In the genomic region with DNA sequence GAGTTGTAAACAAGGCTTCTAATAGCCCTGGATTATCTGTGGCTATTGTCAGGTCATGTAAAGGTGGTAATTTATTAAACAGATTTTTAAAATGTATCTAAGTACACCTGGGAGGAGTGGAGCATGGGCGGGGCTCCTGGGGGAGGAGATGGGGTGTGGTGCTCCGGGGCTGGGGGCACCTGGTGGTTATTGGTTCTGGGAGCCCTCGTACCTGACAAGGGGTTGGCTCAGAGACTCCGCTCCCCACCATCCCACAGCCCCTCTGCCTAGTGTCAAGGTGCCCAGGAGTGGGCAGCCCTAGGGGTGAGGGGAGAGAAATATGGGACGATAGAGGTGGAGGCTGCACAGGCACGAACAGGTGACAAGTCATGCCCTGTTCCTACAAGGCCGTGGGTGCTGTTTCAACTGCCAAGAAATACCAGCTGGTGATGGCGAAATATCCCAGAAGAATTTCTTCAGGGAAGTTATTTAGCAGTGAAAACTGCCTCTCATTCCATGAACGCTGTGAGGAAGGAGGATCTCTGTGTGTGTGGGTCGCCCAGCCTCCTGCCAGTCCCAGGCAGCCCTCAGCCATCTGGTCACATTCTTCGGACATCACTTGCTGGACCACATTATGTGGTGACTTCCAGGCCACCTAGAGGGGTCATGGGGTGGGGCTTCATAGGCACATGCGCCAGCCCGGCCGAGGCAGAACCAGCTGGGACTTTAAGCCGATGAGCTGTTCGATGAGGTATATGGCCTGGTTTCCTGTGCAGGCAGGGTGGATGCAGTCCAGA, we compare ENCODE assay signal across 20 cellular contexts. TPM values are rescaled to one million over a fixed set of nuclear protein-coding genes. Genes with fewer than 3 reads are reported as not detected.
DNase-seq lines count a peak whose midpoint lies in the region; ATAC-seq, FAIRE-seq and TF ChIP-seq lines count a peak whose summit lies in the region.
"Had no signal": no experiment of that assay in that cellular context is flagged by ENCODE, and none has a peak within 500 bp of the region (broad histone marks: within the 10 kb centered on the region; RNA-seq: fewer than 3 reads in every experiment).

No MANE protein-coding gene starts in this region.

- ATAC-seq in lung (ENCODE audit: insufficient read depth, low FRiP score): peak; percentile 56
- no peak for ATAC-seq in HG03378 (IDR thresholded peaks at IDR 0.05; ENCODE audit: unreplicated experiment)
- ATAC-seq: CD8-positive, alpha-beta T cell; Right ventricle myocardium inferior had no signal

- H3K36me3 ChIP-seq in A673 (ENCODE audit: insufficient read depth, low read length, poor library complexity, severe bottlenecking) (no peaks in the 10 kb centered on the region), lung (ENCODE audit: control insufficient read depth in 2 of 2, insufficient read depth in 2 of 2, low read length in 2 of 2) (no peaks in the 10 kb centered on the region), vagina (no peaks in the 10 kb centered on the region)

- H3K9me3 ChIP-seq in A673 (ENCODE audit: low read depth, low read length, poor library complexity, severe bottlenecking): no peaks in the 10 kb centered on the region
- peaks cover 0 to 2% of the 10 kb centered on the region in 2 donors for H3K9me3 ChIP-seq in lung (ENCODE audit: control insufficient read depth in 2 of 2, insufficient read depth in 1 of 2, low read length in 1 of 2)
- no peaks in the 10 kb centered on the region for H3K9me3 ChIP-seq in vagina

- TF ChIP-seq CTCF in A673 (conservative IDR thresholded peaks at IDR 0.05; ENCODE audit: low read depth, low read length): no peak
- no peak for TF ChIP-seq CTCF in epithelial cell of esophagus (IDR thresholded peaks at IDR 0.05; ENCODE audit: insufficient read depth, low read depth, low read length, missing control alignments)
- TF ChIP-seq CTCF in lung (IDR thresholded peaks at IDR 0.05; ENCODE audit: control extremely low read depth, extremely low read depth): no peak
- no peak for TF ChIP-seq CTCF in vagina (IDR thresholded peaks at IDR 0.05)

- DNase-seq in A673 (ENCODE audit: low spot score): peak; percentile 8
- DNase-seq in MV-4-11 (lab: John Stamatoyannopoulos, UW): peak; percentile 10
- peak; percentile 55 for DNase-seq in epithelial cell of esophagus (ENCODE audit: low read depth)
- DNase-seq in lung (ENCODE audit: low spot score): peak; percentile 67
- no peak for DNase-seq in GM12891 (ENCODE audit: insufficient read length, low spot score)
- DNase-seq in dermis blood vessel endothelial cell: no peak
- no peak for DNase-seq in vagina (ENCODE audit: extremely low spot score in 2 of 2)
- DNase-seq: activated CD4-positive, CD25-positive, alpha-beta regulatory T cell treated with anti-CD3 and anti-CD28 coated beads, Interleukin-2, amount 50 U/mL, for 72 hours; activated naive CD4-positive, alpha-beta T cell treated with anti-CD3 and anti-CD28 coated beads for 36 hours; CD8-positive, alpha-beta T cell; DND-41; effector CD8-positive, alpha-beta T cell; head of caudate nucleus; NCI-H2029; NCI-H82; T-helper 2 cell had no signal

- 59 to 65% methylated on average over 16 of the region's 16 CpGs for WGBS in lung, 2 donors

- POLR2A ChIA-PET in A673 (lab: Charles Lee; ENCODE audit: low non-redundant PET): no interaction called here

- no peak overlapping the region for H3K4me3 ChIP-seq in A673 (ENCODE audit: low read depth, low read length, poor library complexity, severe bottlenecking)
- H3K4me3 ChIP-seq in epithelial cell of esophagus (ENCODE audit: low read length): no peak overlapping the region
- no peak overlapping the region for H3K4me3 ChIP-seq in lung
- no peak overlapping the region for H3K4me3 ChIP-seq in vagina

- H3K27ac ChIP-seq in A673 (ENCODE audit: low read depth, low read length, poor library complexity, severe bottlenecking) (no peak overlapping the region), lung (ENCODE audit: low read depth in 1 of 2, low read length in 1 of 2) (peak overlapping the region in 1 of 2 donors; percentile 27), vagina (no peak overlapping the region)
- H3K27ac ChIP-seq: parathyroid adenoma had no signal

- no peak for FAIRE-seq in GM12891 (lab: Jason Lieb, UNC)
- FAIRE-seq: A204.1 had no signal

- BruUV-seq in A673 (replicated peaks; lab: Mats Ljungman, UMichigan): no TSS peak

- CTCF ChIA-PET in A673 (lab: Charles Lee): no interaction called here

- intact Hi-C loops in A673 (cut with micrococcal nuclease; ENCODE audit: unreplicated experiment) (no loop called here), vagina (cut with DNase I) (no loop called here)

- no peaks in the 10 kb centered on the region for H3K27me3 ChIP-seq in A673 (replicated peaks; ENCODE audit: insufficient read depth, low read depth, low read length, poor library complexity)
- H3K27me3 ChIP-seq in lung (ENCODE audit: control insufficient read depth, insufficient read depth): no peaks in the 10 kb centered on the region
- no peaks in the 10 kb centered on the region for H3K27me3 ChIP-seq in vagina

- TF ChIP-seq POLR2A in GM12891 (IDR thresholded peaks at IDR 0.05; ENCODE audit: low read depth, low read length) (no peak), vagina (IDR thresholded peaks at IDR 0.05) (no peak)

- H3K4me1 ChIP-seq in A673 (ENCODE audit: insufficient read depth, low read length, poor library complexity, severe bottlenecking) (no peaks in the 10 kb centered on the region), lung (ENCODE audit: control insufficient read depth in 2 of 2, insufficient read depth in 2 of 2, low read length in 2 of 2) (no peaks in the 10 kb centered on the region), vagina (peaks cover 12% of the 10 kb centered on the region)
- H3K4me1 ChIP-seq: parathyroid adenoma had no signal

TF ChIP-seq in GM12891, 5 proteins besides CTCF, POLR2A, EP300 and RAD21:
- TF ChIP-seq SPI1 (IDR thresholded peaks at IDR 0.05; ENCODE audit: low read depth, low read length) (no peak), POU2F2 (IDR thresholded peaks at IDR 0.05; ENCODE audit: low read depth, low read length) (no peak), PAX5 (IDR thresholded peaks at IDR 0.05; ENCODE audit: insufficient read depth, low read length, severe bottlenecking) (no peak), TAF1 (IDR thresholded peaks at IDR 0.05; ENCODE audit: low read depth, low read length) (no peak), POLR2AphosphoS5 (IDR thresholded peaks at IDR 0.05; ENCODE audit: low read depth, low read length) (no peak)

RNA-seq across cellular contexts. Expression of gene IRX3, which starts 55.6 kb away (rescaled TPM):
- total RNA-seq in A673 (2021) (22.7 and 22.9 TPM in 2 replicates), lung (10 to 100 TPM; 62.5 to 84.2 TPM), dermis blood vessel endothelial cell (0.88 and 1.0 TPM in 2 replicates), vagina (16.5 TPM)
- 10 to 100 TPM; 25.6 to 51.1 TPM for polyA plus RNA-seq in lung
- not detected for polyA plus RNA-seq in GM12891 (2012; ENCODE audit: low read depth, missing spikeins)
- total RNA-seq: activated naive CD4-positive, alpha-beta T cell treated with anti-CD3 and anti-CD28 coated beads for 36 hours; CD8-positive, alpha-beta T cell had no signal

Comparison
In these comparisons a context has a peak if more than half of its experiments do, and no peak if none do; other contexts are left out.
1. DNase-seq: peak in A673 (single experiment), MV-4-11 (single experiment), epithelial cell of esophagus (single experiment) and lung (single experiment); none in GM12891 (single experiment), dermis blood vessel endothelial cell (single experiment) and vagina (0 of 2).